10 cellular contexts compared by ENCODE assay signal in genomic region chr20:44491635-44492395, GRCh38. TPM values are rescaled to one million over a fixed set of nuclear protein-coding genes. Genes with fewer than 3 reads are reported as not detected.
DNase-seq lines count a peak whose midpoint lies in the region; ATAC-seq, FAIRE-seq and TF ChIP-seq lines count a peak whose summit lies in the region.
"Had no signal": no experiment of that assay in that cellular context is flagged by ENCODE, and none has a peak within 500 bp of the region (broad histone marks: within the 10 kb centered on the region; RNA-seq: fewer than 3 reads in every experiment).

No MANE protein-coding gene starts in this region.

- peak; percentile 36 for FAIRE-seq in HTR-8/SVneo (lab: Jason Lieb, UNC)

- TF ChIP-seq CTCF in cardiac fibroblast (IDR thresholded peaks at IDR 0.05; ENCODE audit: low read depth, low read length) (no peak), mucosa of descending colon (IDR thresholded peaks at IDR 0.05) (no peak)

- intact Hi-C loops in mucosa of descending colon (cut with DNase I, micrococcal nuclease) = no loop called here

- no peaks in the 10 kb centered on the region for H3K4me1 ChIP-seq in mucosa of descending colon (ENCODE audit: low read depth)

- H3K9me3 ChIP-seq in mucosa of descending colon = no peaks in the 10 kb centered on the region

- ATAC-seq in mucosa of descending colon (peak; percentile 41), GM18907 (IDR thresholded peaks at IDR 0.05; ENCODE audit: unreplicated experiment) (no peak)
- ATAC-seq: Panc1 had no signal

- peaks cover 7% of the 10 kb centered on the region for H3K36me3 ChIP-seq in mucosa of descending colon (ENCODE audit: low read depth)

- DNase-seq in A172 (ENCODE audit: low spot score) (peak; percentile 36), HTR-8/SVneo (ENCODE audit: insufficient read length, low spot score) (no peak), cardiac fibroblast (ENCODE audit: low read depth in 2 of 2) (peak; percentile 62 to 92), mucosa of descending colon (no peak), NCI-H69 (lab: John Stamatoyannopoulos, UW) (no peak), RPMI8226 (no peak)
- DNase-seq in stimulated activated CD4-positive, alpha-beta T cell treated with anti-CD3 and anti-CD28 coated beads, Interleukin-12 subunit alpha, Interleukin-12 subunit beta, amount 100 ng/mL, for 4 hours = no peak
- DNase-seq: foreskin melanocyte had no signal

- H3K4me3 ChIP-seq in cardiac fibroblast (replicated peaks in 1 of 2; ENCODE audit: low read depth in 2 of 2, low read length in 2 of 2) = no peak overlapping the region
- H3K4me3 ChIP-seq in mucosa of descending colon = no peak overlapping the region

RNA-seq across cellular contexts. Expression of gene TTPAL, which starts 16.1 kb away (rescaled TPM):
- 9.8 and 10.9 TPM in 2 replicates for total RNA-seq in A172 (2014; rRNA removed; shearing (Covaris generic))
- 10 to 100 TPM in 1 of 3 donors, 1 to 10 TPM in 2; 7.2 to 10.2 (median 9.9) TPM for total RNA-seq in mucosa of descending colon

RNA-seq across cellular contexts. Expression of gene SERINC3, which starts 30.1 kb away (rescaled TPM):
- 88.0 and 103 TPM in 2 replicates for total RNA-seq in A172 (2014; rRNA removed; shearing (Covaris generic))
- total RNA-seq in mucosa of descending colon = 100 to 1,000 TPM; 103 to 128 (median 110) TPM

Comparison
In these comparisons a context has a peak if more than half of its experiments do, and no peak if none do; other contexts are left out.
1. DNase-seq: peak in A172 (single experiment) and cardiac fibroblast (2 of 2); none in HTR-8/SVneo (single experiment), mucosa of descending colon (0 of 3), NCI-H69 (single experiment), stimulated activated CD4-positive, alpha-beta T cell treated with anti-CD3 and anti-CD28 coated beads, Interleukin-12 subunit alpha, Interleukin-12 subunit beta, amount 100 ng/mL, for 4 hours (single experiment) and RPMI8226 (single experiment).